ENCODE assay signal across 16 cellular contexts in genomic region chr1:154824356-154825069, GRCh38. TPM values are rescaled to one million over a fixed set of nuclear protein-coding genes. Genes with fewer than 3 reads are reported as not detected.
DNase-seq lines count a peak whose midpoint lies in the region; ATAC-seq and TF ChIP-seq lines count a peak whose summit lies in the region.
"Had no signal": no experiment of that assay in that cellular context is flagged by ENCODE, and none has a peak within 500 bp of the region (broad histone marks: within the 10 kb centered on the region; RNA-seq: fewer than 3 reads in every experiment).

No MANE protein-coding gene starts in this region.

- H3K27me3 ChIP-seq in left ventricle myocardium inferior (ENCODE audit: low read depth): no peaks in the 10 kb centered on the region
- no peaks in the 10 kb centered on the region for H3K27me3 ChIP-seq in Loucy (ENCODE audit: insufficient read depth, low read length, poor library complexity, severe bottlenecking)
- H3K27me3 ChIP-seq: BE2C had no signal

- no peak overlapping the region for H3K4me2 ChIP-seq in Loucy (ENCODE audit: low read depth, low read length, poor library complexity, severe bottlenecking)

- no peak overlapping the region for H3K9ac ChIP-seq in Loucy (ENCODE audit: low read depth, low read length, poor library complexity, severe bottlenecking)
- H3K9ac ChIP-seq: GM23248 had no signal

- H3K36me3 ChIP-seq in left ventricle myocardium inferior (no peaks in the 10 kb centered on the region), Loucy (ENCODE audit: insufficient read depth, low read length) (no peaks in the 10 kb centered on the region)
- H3K36me3 ChIP-seq: BE2C, HAP-1 had no signal

- H3K9me2 ChIP-seq in Loucy (replicated peaks; ENCODE audit: low read depth, low read length): no peaks in the 10 kb centered on the region

- intact Hi-C loops in left ventricle myocardium inferior (cut with micrococcal nuclease) (no loop called here), cardiac septum (cut with DNase I) (no loop called here), left ventricle myocardium superior (cut with micrococcal nuclease) (no loop called here)

- no peaks in the 10 kb centered on the region for H3K9me3 ChIP-seq in left ventricle myocardium inferior (replicated peaks)
- H3K9me3 ChIP-seq in Loucy (ENCODE audit: insufficient read depth, low read depth, low read length): no peaks in the 10 kb centered on the region
- H3K9me3 ChIP-seq: BE2C, HAP-1 had no signal

- no peaks in the 10 kb centered on the region for H3K79me2 ChIP-seq in Loucy (ENCODE audit: insufficient read depth, low read length)

- H3K4me3 ChIP-seq in left ventricle myocardium inferior: no peak overlapping the region
- no peak overlapping the region for H3K4me3 ChIP-seq in Loucy (ENCODE audit: low read length, poor library complexity, severe bottlenecking)
- H3K4me3 ChIP-seq: GM23248, HAP-1 had no signal

- no peaks in the 10 kb centered on the region for H3F3A ChIP-seq in Loucy (ENCODE audit: low read depth)

- H3K27ac ChIP-seq in left ventricle myocardium inferior (replicated peaks): peak overlapping the region; percentile 40
- H3K27ac ChIP-seq: GM23248 had no signal

- no peaks in the 10 kb centered on the region for H4K20me1 ChIP-seq in Loucy (ENCODE audit: insufficient read depth, low read length, poor library complexity, severe bottlenecking)

- TF ChIP-seq CTCF in left ventricle myocardium inferior (IDR thresholded peaks at IDR 0.05; ENCODE audit: borderline replicate concordance) (no peak), Loucy (conservative IDR thresholded peaks at IDR 0.05; ENCODE audit: low read length) (no peak)

- DNase-seq in left ventricle myocardium inferior (peak; percentile 50), cardiac septum (ENCODE audit: low spot score) (no peak), left ventricle myocardium superior (peak; percentile 55)
- DNase-seq in stimulated activated CD4-positive, alpha-beta T cell treated with anti-CD3 and anti-CD28 coated beads, Interleukin-4, amount 100 ng/mL, for 1 hour: no peak
- DNase-seq: ACHN; BE2C; C1 segment of cervical spinal cord; CD4-positive, CD25-positive, alpha-beta regulatory T cell; CD8-positive, alpha-beta memory T cell; COR-L47; GM23248 had no signal

- peaks cover 26% of the 10 kb centered on the region for H3K4me1 ChIP-seq in left ventricle myocardium inferior
- H3K4me1 ChIP-seq in Loucy (ENCODE audit: insufficient read depth, low read length, poor library complexity, severe bottlenecking): peaks cover 9% of the 10 kb centered on the region
- H3K4me1 ChIP-seq: HAP-1 had no signal

- ATAC-seq in left ventricle myocardium superior (peak; percentile 68), GM19467 (IDR thresholded peaks at IDR 0.05; ENCODE audit: unreplicated experiment) (no peak), GM18873 (IDR thresholded peaks at IDR 0.05; ENCODE audit: low FRiP score, unreplicated experiment) (no peak)
- ATAC-seq: HepG2 had no signal

- H2AFZ ChIP-seq in Loucy (ENCODE audit: low read length): peak overlapping the region; percentile 36; the same call in 1 of the 2 replicates
- H2AFZ ChIP-seq: GM23248 had no signal

RNA-seq across cellular contexts. Expression of gene KCNN3, which starts 45.6 kb away (rescaled TPM):
- 4.8 TPM for total RNA-seq in left ventricle myocardium inferior
- 2.8 TPM for total RNA-seq in cardiac septum
- 4.0 TPM for total RNA-seq in left ventricle myocardium superior
- total RNA-seq: GM23248, HepG2 had no signal

Comparison
In these comparisons a context has a peak if more than half of its experiments do, and no peak if none do; other contexts are left out.
1. DNase-seq: peak in left ventricle myocardium inferior (single experiment) and left ventricle myocardium superior (single experiment); none in cardiac septum (single experiment) and stimulated activated CD4-positive, alpha-beta T cell treated with anti-CD3 and anti-CD28 coated beads, Interleukin-4, amount 100 ng/mL, for 1 hour (single experiment).